ENCODE assay signal across 1 cellular context in genomic region chrX:40175416-40176255, GRCh38.
A peak's percentile ranks its signal among the peaks of the same experiment; 100 is the strongest.
TF ChIP-seq lines count a peak whose summit lies in the region.

No MANE protein-coding gene starts in this region.

TF ChIP-seq in K562, 482 proteins besides CTCF, POLR2A, EP300 and RAD21 (continued from another document and continues in another):
- TF ChIP-seq ZNF407 (IDR thresholded peaks at IDR 0.05; ENCODE audit: low read depth) (no peak), CGGBP1 (CRISPR knock-in tag; IDR thresholded peaks at IDR 0.05) (no peak), OTX1 (CRISPR knock-in tag; IDR thresholded peaks at IDR 0.05) (no peak), ZNF79 (CRISPR knock-in tag; IDR thresholded peaks at IDR 0.05; ENCODE audit: low read depth) (no peak), KAT2B (IDR thresholded peaks at IDR 0.05; ENCODE audit: low read depth, low read length) (no peak), ZNF511 (CRISPR knock-in tag; IDR thresholded peaks at IDR 0.05) (no peak), TEAD2 (tag; IDR thresholded peaks at IDR 0.05) (no peak), KDM5B (IDR thresholded peaks at IDR 0.05; ENCODE audit: insufficient replicate concordance, low read depth, low read length) (no peak), LEF1 (IDR thresholded peaks at IDR 0.05) (peak; percentile 61; the same call in 1 of the 2 replicates), FOXJ3 (CRISPR knock-in tag; IDR thresholded peaks at IDR 0.05) (no peak), ZFP36 (IDR thresholded peaks at IDR 0.05; ENCODE audit: low read depth, low read length, partially characterized antibody) (no peak), HMGXB4 (CRISPR knock-in tag; IDR thresholded peaks at IDR 0.05) (no peak), KLF16 (IDR thresholded peaks at IDR 0.05) (peak; percentile 62; the same call in 1 of the 2 replicates), MAZ (CRISPR knock-in tag; conservative IDR thresholded peaks at IDR 0.05 in 1 of 2, IDR thresholded peaks at IDR 0.05 in 1 of 2) (peak; percentile 8 to 56; a peak in 3 of 4 replicates), SLC30A9 (CRISPR knock-in tag; IDR thresholded peaks at IDR 0.05) (no peak), PHB2 (IDR thresholded peaks at IDR 0.05; ENCODE audit: low read depth) (no peak), JUNB (CRISPR knock-in tag; conservative IDR thresholded peaks at IDR 0.05) (no peak), ZNF668 (CRISPR knock-in tag; IDR thresholded peaks at IDR 0.05) (no peak), STAG1 (CRISPR knock-in tag; IDR thresholded peaks at IDR 0.05; ENCODE audit: borderline replicate concordance) (no peak), NR1H2 (CRISPR knock-in tag; IDR thresholded peaks at IDR 0.05) (no peak), NRF1 (conservative IDR thresholded peaks at IDR 0.05 in 1 of 2, IDR thresholded peaks at IDR 0.05 in 1 of 2) (peak; percentile 72 to 73), AFF4 (CRISPR knock-in tag; IDR thresholded peaks at IDR 0.05) (peak; percentile 36; the same call in 1 of the 2 replicates), ETV5 (CRISPR knock-in tag; IDR thresholded peaks at IDR 0.05; ENCODE audit: low read depth) (peak; percentile 91), MECOM (CRISPR knock-in tag; IDR thresholded peaks at IDR 0.05) (no peak), MTA1 (IDR thresholded peaks at IDR 0.05; ENCODE audit: borderline replicate concordance) (peak; percentile 63; the same call in 1 of the 2 replicates), DPF2 (IDR thresholded peaks at IDR 0.05) (peak; percentile 53; the same call in 1 of the 2 replicates), ZNF551 (CRISPR knock-in tag; IDR thresholded peaks at IDR 0.05) (no peak), ZNF224 (CRISPR knock-in tag; IDR thresholded peaks at IDR 0.05) (no peak), HLTF (IDR thresholded peaks at IDR 0.05) (no peak), CTCFL (IDR thresholded peaks at IDR 0.05; ENCODE audit: borderline replicate concordance, insufficient read depth, low read depth, low read length, poor library complexity, severe bottlenecking) (no peak), SP1 (CRISPR knock-in tag; IDR thresholded peaks at IDR 0.05) (no peak; the same call in 1 of the 2 replicates), SAP30 (IDR thresholded peaks at IDR 0.05; ENCODE audit: borderline replicate concordance, insufficient read depth, low read depth, low read length, poor library complexity, severe bottlenecking) (no peak), CREB5 (CRISPR knock-in tag; IDR thresholded peaks at IDR 0.05) (no peak), TCF7 (IDR thresholded peaks at IDR 0.05; ENCODE audit: borderline replicate concordance) (no peak), BCL6 (CRISPR knock-in tag; IDR thresholded peaks at IDR 0.05) (no peak), ZNF280A (IDR thresholded peaks at IDR 0.05; ENCODE audit: low read depth, partially characterized antibody) (no peak), ELK3 (CRISPR knock-in tag; IDR thresholded peaks at IDR 0.05) (no peak), ZC3H8 (IDR thresholded peaks at IDR 0.05) (no peak)
